Comparison of ENCODE assay signal across 19 cellular contexts in the genomic region with DNA sequence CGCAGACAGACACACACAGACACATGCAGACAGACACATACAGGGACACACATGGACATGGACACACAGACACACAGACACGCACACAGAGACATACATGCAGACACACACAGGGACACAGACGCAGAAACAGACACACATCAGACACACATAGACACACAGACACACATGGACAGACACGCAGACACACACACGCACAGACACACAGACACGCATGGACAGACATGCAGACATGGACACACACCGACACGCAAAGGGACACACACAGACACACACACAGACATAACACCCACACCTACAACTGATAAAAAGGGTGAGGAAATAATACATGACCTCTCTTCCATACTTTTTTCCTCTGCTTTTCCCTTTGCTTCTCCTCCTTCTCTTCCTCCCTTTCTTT. TPM values are rescaled to one million over a fixed set of nuclear protein-coding genes. Genes with fewer than 3 reads are reported as not detected.
DNase-seq lines count a peak whose midpoint lies in the region; ATAC-seq, FAIRE-seq and TF ChIP-seq lines count a peak whose summit lies in the region.
"Had no signal": no experiment of that assay in that cellular context is flagged by ENCODE, and none has a peak within 500 bp of the region (broad histone marks: within the 10 kb centered on the region; RNA-seq: fewer than 3 reads in every experiment).

No MANE protein-coding gene starts in this region.

- H3K23ac ChIP-seq in trophoblast cell (ENCODE audit: low read length) = peak overlapping the region; percentile 81

- peak; percentile 92 for FAIRE-seq in HTR-8/SVneo (lab: Jason Lieb, UNC)
- FAIRE-seq: A549, D721Med had no signal

- peak overlapping the region; percentile 0 for H3K27ac Mint-ChIP-seq in endothelial cell (ENCODE audit: unreplicated experiment)
- H3K27ac Mint-ChIP-seq: CD8-positive, alpha-beta T cell; GM23338 had no signal

- DNase-seq in HTR-8/SVneo (ENCODE audit: insufficient read length, low spot score) = no peak
- no peak for DNase-seq in adipocyte (ENCODE audit: low read depth)
- no peak for DNase-seq in endothelial cell (ENCODE audit: low spot score)
- no peak for DNase-seq in trophoblast cell
- no peak for DNase-seq in NCI-H1436 (lab: John Stamatoyannopoulos, UW)
- DNase-seq in ascending aorta (ENCODE audit: low spot score in 2 of 2) = no peak
- DNase-seq: CD8-positive, alpha-beta T cell; COR-L47; DMS153; DND-41; GDM1; KG1 had no signal

- H3K18ac ChIP-seq in trophoblast cell (ENCODE audit: low read length) = no peak overlapping the region

- H4K12ac ChIP-seq in trophoblast cell (ENCODE audit: low read depth, low read length) = no peak overlapping the region

- H3K4me1 ChIP-seq in adipocyte (ENCODE audit: control insufficient read depth, insufficient read depth, low read length) (peaks cover 13% of the 10 kb centered on the region), trophoblast cell (ENCODE audit: control insufficient read depth in 1 of 2, insufficient read depth in 2 of 2, low read length in 2 of 2) (no peaks in the 10 kb centered on the region), ascending aorta (no peaks in the 10 kb centered on the region)
- H3K4me1 ChIP-seq: A549, HAP-1 had no signal

- no peak overlapping the region for H2BK120ac ChIP-seq in trophoblast cell (ENCODE audit: insufficient read depth, low read length, poor library complexity)

- no peak overlapping the region for H2AK5ac ChIP-seq in trophoblast cell (ENCODE audit: low read length)

- ATAC-seq in GM18909 (IDR thresholded peaks at IDR 0.05; ENCODE audit: poor library complexity, unreplicated experiment) (no peak), GM21447 (IDR thresholded peaks at IDR 0.05; ENCODE audit: unreplicated experiment) (no peak)
- ATAC-seq: A549; CD8-positive, alpha-beta T cell; GM23338 had no signal

- peaks cover 7% of the 10 kb centered on the region for H3K27me3 Mint-ChIP-seq in endothelial cell (ENCODE audit: unreplicated experiment)

- H2AFZ ChIP-seq in trophoblast cell (ENCODE audit: insufficient read depth, low read length, poor library complexity) = no peak overlapping the region
- H2AFZ ChIP-seq: GM23338 had no signal

- H2BK5ac ChIP-seq in trophoblast cell (ENCODE audit: low read depth, low read length, poor library complexity) = no peak overlapping the region

- peak overlapping the region; percentile 62 for H3K9ac ChIP-seq in adipocyte (ENCODE audit: low read length)
- no peak overlapping the region for H3K9ac ChIP-seq in trophoblast cell (ENCODE audit: low read length)

- H3K9me3 ChIP-seq in adipocyte (ENCODE audit: control insufficient read depth, low read length) (no peaks in the 10 kb centered on the region), trophoblast cell (ENCODE audit: insufficient read depth, low read depth, low read length) (peaks cover 3% of the 10 kb centered on the region), ascending aorta (no peaks in the 10 kb centered on the region)
- H3K9me3 ChIP-seq: A549, HAP-1 had no signal

- no peak for TF ChIP-seq CTCF in endothelial cell (IDR thresholded peaks at IDR 0.05; ENCODE audit: unreplicated experiment)
- no peak for TF ChIP-seq CTCF in ascending aorta (IDR thresholded peaks at IDR 0.05)

- no peaks in the 10 kb centered on the region for H3K79me1 ChIP-seq in trophoblast cell (ENCODE audit: low read length)

- H3K27me3 ChIP-seq in adipocyte (replicated peaks; ENCODE audit: control insufficient read depth, insufficient read depth, low read length) = no peaks in the 10 kb centered on the region
- no peaks in the 10 kb centered on the region for H3K27me3 ChIP-seq in trophoblast cell (ENCODE audit: insufficient read depth, low read length)
- H3K27me3 ChIP-seq in ascending aorta = no peaks in the 10 kb centered on the region

- no peak overlapping the region for H3K14ac ChIP-seq in trophoblast cell (ENCODE audit: low read length)

- H3K27ac ChIP-seq in trophoblast cell (ENCODE audit: low read depth, low read length) = no peak overlapping the region
- H3K27ac ChIP-seq in ascending aorta = no peak overlapping the region
- H3K27ac ChIP-seq: A549 had no signal

- no peak overlapping the region for H4K8ac ChIP-seq in trophoblast cell (ENCODE audit: low read depth, low read length)

- peaks cover 9% of the 10 kb centered on the region for H3K36me3 Mint-ChIP-seq in endothelial cell (ENCODE audit: low read depth, unreplicated experiment)
- H3K36me3 Mint-ChIP-seq: CD14-positive monocyte; CD8-positive, alpha-beta T cell had no signal

- no peaks in the 10 kb centered on the region for H3K36me3 ChIP-seq in adipocyte (ENCODE audit: control insufficient read depth, insufficient read depth, low read length, severe bottlenecking)
- no peaks in the 10 kb centered on the region for H3K36me3 ChIP-seq in trophoblast cell (ENCODE audit: control insufficient read depth in 1 of 2, insufficient read depth in 2 of 2, low read length in 2 of 2)
- no peaks in the 10 kb centered on the region for H3K36me3 ChIP-seq in ascending aorta
- H3K36me3 ChIP-seq: HAP-1 had no signal

- intact Hi-C loops in ascending aorta (cut with DNase I) = no loop called here

- no peak overlapping the region for H3K4ac ChIP-seq in trophoblast cell (ENCODE audit: low read depth, low read length)

- no peaks in the 10 kb centered on the region for H3K9me3 Mint-ChIP-seq in endothelial cell (ENCODE audit: unreplicated experiment)
- H3K9me3 Mint-ChIP-seq: CD8-positive, alpha-beta T cell; GM23338 had no signal

- peaks cover 11% of the 10 kb centered on the region for H3K4me1 Mint-ChIP-seq in endothelial cell (ENCODE audit: unreplicated experiment)
- H3K4me1 Mint-ChIP-seq: CD14-positive monocyte had no signal

- no peaks in the 10 kb centered on the region for H3K79me2 ChIP-seq in trophoblast cell (ENCODE audit: control insufficient read depth, insufficient read depth, low read length, poor library complexity)

- no peak overlapping the region for H2BK12ac ChIP-seq in trophoblast cell (ENCODE audit: low read length)

- H3K4me3 Mint-ChIP-seq in endothelial cell (ENCODE audit: unreplicated experiment) = peak overlapping the region; percentile 26
- H3K4me3 Mint-ChIP-seq: CD14-positive monocyte; CD8-positive, alpha-beta T cell; GM23338 had no signal

- H3K4me3 ChIP-seq in adipocyte (ENCODE audit: low read length) (peak overlapping the region; percentile 70), trophoblast cell (ENCODE audit: low read depth, low read length) (peak overlapping the region; percentile 48), ascending aorta (no peak overlapping the region)
- H3K4me3 ChIP-seq: A549, GM23338, HAP-1 had no signal

- H4K91ac ChIP-seq in trophoblast cell (ENCODE audit: low read depth, low read length) = no peak overlapping the region

- WGBS in trophoblast cell (ENCODE audit: extremely low coverage, insufficient coverage, insufficient read length) = no CpG with 5 or more reads among the region's 8 CpGs

- H3K4me2 ChIP-seq in trophoblast cell (ENCODE audit: low read length) = no peak overlapping the region
- H3K4me2 ChIP-seq: A549, GM23338 had no signal

RNA-seq across cellular contexts. Expression of a gene that starts 27.4 kb away (rescaled TPM):
- 9.4 TPM for total RNA-seq in endothelial cell (ENCODE audit: unreplicated experiment)
- 0.62 and 0.67 TPM in 2 replicates for polyA plus RNA-seq in trophoblast cell (2013)
- not detected for total RNA-seq in ascending aorta
- total RNA-seq: CD8-positive, alpha-beta T cell had no signal
- polyA plus RNA-seq: CD14-positive monocyte had no signal

Comparison
In these comparisons a context has a peak if more than half of its experiments do, and no peak if none do; other contexts are left out.
1. H3K4me3 ChIP-seq: peak in adipocyte (single experiment) and trophoblast cell (single experiment); none in ascending aorta (0 of 2).
2. RNA of a gene that starts 27.4 kb away (total RNA-seq): 9.4 TPM in endothelial cell (single experiment); not detected in ascending aorta (single experiment); every median in the first group is over 10 times any median in the second.